In the genomic region with DNA sequence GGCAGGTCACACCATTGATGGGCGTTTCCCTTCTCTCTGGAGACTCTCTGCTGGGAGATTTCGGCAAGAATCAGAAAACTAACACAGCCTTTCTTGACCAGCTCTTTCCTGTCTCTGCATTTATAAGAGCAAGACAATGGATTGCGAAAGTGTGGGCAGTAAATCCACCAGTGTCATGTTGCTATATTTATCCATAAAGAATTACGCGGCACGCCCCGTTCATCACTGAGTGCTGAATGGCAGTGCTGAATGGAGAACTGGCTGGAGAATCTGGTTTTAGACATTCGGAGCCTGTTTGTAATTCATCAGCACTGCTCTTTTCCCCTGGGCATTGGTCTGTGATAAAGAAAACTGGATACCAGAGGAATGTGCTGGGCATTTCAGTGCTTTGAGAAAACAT, we compare ENCODE assay signal across 10 cellular contexts. TPM values are rescaled to one million over a fixed set of nuclear protein-coding genes. Genes with fewer than 3 reads are reported as not detected.
A peak's percentile ranks its signal among the peaks of the same experiment; 100 is the strongest.
DNase-seq lines count a peak whose midpoint lies in the region; ATAC-seq and TF ChIP-seq lines count a peak whose summit lies in the region.
"Had no signal": no experiment of that assay in that cellular context is flagged by ENCODE, and none has a peak within 500 bp of the region (broad histone marks: within the 10 kb centered on the region; RNA-seq: fewer than 3 reads in every experiment).

No MANE protein-coding gene starts in this region.

- H3K27ac Mint-ChIP-seq in GM23338 = no peak overlapping the region
- H3K27ac Mint-ChIP-seq: activated naive CD4-positive, alpha-beta T cell treated with anti-CD3 and anti-CD28 coated beads, Interleukin-2, amount 50 U/mL, for 24 hours; natural killer cell had no signal

- no TSS peak for BruUV-seq in A673 (replicated peaks; lab: Mats Ljungman, UMichigan)

- peaks cover 31% of the 10 kb centered on the region for H3K27me3 Mint-ChIP-seq in GM23338 (ENCODE audit: insufficient read depth, low read depth, poor library complexity)

- peaks cover 12% of the 10 kb centered on the region; the same call in 2 of the 3 replicates for H3K4me1 Mint-ChIP-seq in GM23338

- CTCF ChIA-PET in A673 (lab: Charles Lee) = interaction anchor here (0.6 to 2.9 kb wide), 8 partner anchors 8 to 275 kb away, joined by 3 to 41 read pairs (median 4); no protein-coding TSS in a partner anchor

- H3K27ac ChIP-seq in A673 (ENCODE audit: low read depth, low read length, poor library complexity, severe bottlenecking) (no peak overlapping the region), right cardiac atrium (ENCODE audit: low read length) (peak overlapping the region; percentile 59), GM23338 (ENCODE audit: low read depth) (no peak overlapping the region)

- H3K36me3 ChIP-seq in A673 (ENCODE audit: insufficient read depth, low read length, poor library complexity, severe bottlenecking) (no peaks in the 10 kb centered on the region), GM23338 (ENCODE audit: insufficient read depth) (no peaks in the 10 kb centered on the region)

- H3K4me3 ChIP-seq in A673 (ENCODE audit: low read depth, low read length, poor library complexity, severe bottlenecking) (no peak overlapping the region), right cardiac atrium (ENCODE audit: low read length) (no peak overlapping the region), GM23338 (no peak overlapping the region)

- H3K9me3 ChIP-seq in A673 (ENCODE audit: low read depth, low read length, poor library complexity, severe bottlenecking) (no peaks in the 10 kb centered on the region), right cardiac atrium (ENCODE audit: control insufficient read depth, low read length) (no peaks in the 10 kb centered on the region)

- H3K4me3 Mint-ChIP-seq in GM23338 = no peak overlapping the region
- H3K4me3 Mint-ChIP-seq: activated naive CD4-positive, alpha-beta T cell treated with anti-CD3 and anti-CD28 coated beads, Interleukin-2, amount 50 U/mL, for 24 hours; natural killer cell had no signal

- 16% methylated on average over 8 of the region's 8 CpGs for WGBS in right cardiac atrium

- H3K4me1 ChIP-seq in A673 (ENCODE audit: insufficient read depth, low read length, poor library complexity, severe bottlenecking) = no peaks in the 10 kb centered on the region
- peaks cover 6% of the 10 kb centered on the region for H3K4me1 ChIP-seq in right cardiac atrium (ENCODE audit: control insufficient read depth, insufficient read depth, low read length)
- H3K4me1 ChIP-seq in GM23338 (ENCODE audit: insufficient read depth) = peaks cover 7% of the 10 kb centered on the region

- 0 out of 2 replicates have a peak, but pooled peaks cover 3% of the 10 kb centered on the region for H3F3A ChIP-seq in GM23338 (replicated peaks; ENCODE audit: low read depth)

- intact Hi-C loops in A673 (cut with micrococcal nuclease; ENCODE audit: unreplicated experiment) = loop anchor here (10.0 kb wide), 1 partner anchor 112 kb away; no protein-coding TSS in a partner anchor
- intact Hi-C loops in right cardiac atrium (cut with DNase I) = loop anchor here (2.0 to 10.0 kb wide), 8 partner anchors 142 to 322 kb away; no protein-coding TSS in a partner anchor

- H3K27me3 ChIP-seq in A673 (replicated peaks; ENCODE audit: insufficient read depth, low read depth, low read length, poor library complexity) (peaks cover 39% of the 10 kb centered on the region), right cardiac atrium (ENCODE audit: control insufficient read depth, insufficient read depth) (no peaks in the 10 kb centered on the region), GM23338 (ENCODE audit: insufficient read depth) (peaks cover 45% of the 10 kb centered on the region)

- H3K36me3 Mint-ChIP-seq in GM23338 (ENCODE audit: low read depth) = no peaks in the 10 kb centered on the region
- H3K36me3 Mint-ChIP-seq: activated naive CD4-positive, alpha-beta T cell treated with anti-CD3 and anti-CD28 coated beads, Interleukin-2, amount 50 U/mL, for 24 hours; natural killer cell had no signal

- DNase-seq in A673 (ENCODE audit: low spot score) (peak; percentile 40), HS-27A (ENCODE audit: low read depth) (peak; percentile 74), amniotic epithelial cell (ENCODE audit: low read depth) (peak; percentile 87), right cardiac atrium (peak; percentile 58 to 82 (median 58)), NCI-H82 (lab: John Stamatoyannopoulos, UW) (no peak), GM23338 (ENCODE audit: low spot score) (no peak), NCI-H2107 (lab: John Stamatoyannopoulos, UW) (no peak)

- H3K4me2 ChIP-seq in GM23338 = no peak overlapping the region

- H4K20me1 ChIP-seq in GM23338 (replicated peaks; ENCODE audit: insufficient read depth) = 0 out of 2 replicates have a peak, but pooled peaks cover 3% of the 10 kb centered on the region

- H3K9me2 ChIP-seq in GM23338 (ENCODE audit: insufficient read depth) = no peaks in the 10 kb centered on the region

- no peak for TF ChIP-seq CTCF in A673 (conservative IDR thresholded peaks at IDR 0.05; ENCODE audit: low read depth, low read length)
- TF ChIP-seq CTCF in GM23338 (conservative IDR thresholded peaks at IDR 0.05; ENCODE audit: low read depth in 2 of 2) = no peak

- POLR2A ChIA-PET in A673 (lab: Charles Lee; ENCODE audit: low non-redundant PET) = no interaction called here

- no peak overlapping the region for H2AFZ ChIP-seq in GM23338

- H3K9me3 Mint-ChIP-seq in GM23338 = no peaks in the 10 kb centered on the region
- H3K9me3 Mint-ChIP-seq: activated naive CD4-positive, alpha-beta T cell treated with anti-CD3 and anti-CD28 coated beads, Interleukin-2, amount 50 U/mL, for 24 hours; natural killer cell had no signal

- no peaks in the 10 kb centered on the region for H3K79me2 ChIP-seq in GM23338 (replicated peaks; ENCODE audit: insufficient read depth)

- peak; percentile 64 to 67 for ATAC-seq in right cardiac atrium
- ATAC-seq in GM23338 = no peak
- ATAC-seq in GM21526 (IDR thresholded peaks at IDR 0.05; ENCODE audit: low FRiP score, unreplicated experiment) = no peak

TF ChIP-seq in GM23338, 12 proteins besides CTCF, POLR2A, EP300 and RAD21 (continues in another document):
- no peak for TF ChIP-seq ZNF331 (CRISPR knock-in tag; IDR thresholded peaks at IDR 0.05; ENCODE audit: low read depth)
- TF ChIP-seq, protein P1, sequence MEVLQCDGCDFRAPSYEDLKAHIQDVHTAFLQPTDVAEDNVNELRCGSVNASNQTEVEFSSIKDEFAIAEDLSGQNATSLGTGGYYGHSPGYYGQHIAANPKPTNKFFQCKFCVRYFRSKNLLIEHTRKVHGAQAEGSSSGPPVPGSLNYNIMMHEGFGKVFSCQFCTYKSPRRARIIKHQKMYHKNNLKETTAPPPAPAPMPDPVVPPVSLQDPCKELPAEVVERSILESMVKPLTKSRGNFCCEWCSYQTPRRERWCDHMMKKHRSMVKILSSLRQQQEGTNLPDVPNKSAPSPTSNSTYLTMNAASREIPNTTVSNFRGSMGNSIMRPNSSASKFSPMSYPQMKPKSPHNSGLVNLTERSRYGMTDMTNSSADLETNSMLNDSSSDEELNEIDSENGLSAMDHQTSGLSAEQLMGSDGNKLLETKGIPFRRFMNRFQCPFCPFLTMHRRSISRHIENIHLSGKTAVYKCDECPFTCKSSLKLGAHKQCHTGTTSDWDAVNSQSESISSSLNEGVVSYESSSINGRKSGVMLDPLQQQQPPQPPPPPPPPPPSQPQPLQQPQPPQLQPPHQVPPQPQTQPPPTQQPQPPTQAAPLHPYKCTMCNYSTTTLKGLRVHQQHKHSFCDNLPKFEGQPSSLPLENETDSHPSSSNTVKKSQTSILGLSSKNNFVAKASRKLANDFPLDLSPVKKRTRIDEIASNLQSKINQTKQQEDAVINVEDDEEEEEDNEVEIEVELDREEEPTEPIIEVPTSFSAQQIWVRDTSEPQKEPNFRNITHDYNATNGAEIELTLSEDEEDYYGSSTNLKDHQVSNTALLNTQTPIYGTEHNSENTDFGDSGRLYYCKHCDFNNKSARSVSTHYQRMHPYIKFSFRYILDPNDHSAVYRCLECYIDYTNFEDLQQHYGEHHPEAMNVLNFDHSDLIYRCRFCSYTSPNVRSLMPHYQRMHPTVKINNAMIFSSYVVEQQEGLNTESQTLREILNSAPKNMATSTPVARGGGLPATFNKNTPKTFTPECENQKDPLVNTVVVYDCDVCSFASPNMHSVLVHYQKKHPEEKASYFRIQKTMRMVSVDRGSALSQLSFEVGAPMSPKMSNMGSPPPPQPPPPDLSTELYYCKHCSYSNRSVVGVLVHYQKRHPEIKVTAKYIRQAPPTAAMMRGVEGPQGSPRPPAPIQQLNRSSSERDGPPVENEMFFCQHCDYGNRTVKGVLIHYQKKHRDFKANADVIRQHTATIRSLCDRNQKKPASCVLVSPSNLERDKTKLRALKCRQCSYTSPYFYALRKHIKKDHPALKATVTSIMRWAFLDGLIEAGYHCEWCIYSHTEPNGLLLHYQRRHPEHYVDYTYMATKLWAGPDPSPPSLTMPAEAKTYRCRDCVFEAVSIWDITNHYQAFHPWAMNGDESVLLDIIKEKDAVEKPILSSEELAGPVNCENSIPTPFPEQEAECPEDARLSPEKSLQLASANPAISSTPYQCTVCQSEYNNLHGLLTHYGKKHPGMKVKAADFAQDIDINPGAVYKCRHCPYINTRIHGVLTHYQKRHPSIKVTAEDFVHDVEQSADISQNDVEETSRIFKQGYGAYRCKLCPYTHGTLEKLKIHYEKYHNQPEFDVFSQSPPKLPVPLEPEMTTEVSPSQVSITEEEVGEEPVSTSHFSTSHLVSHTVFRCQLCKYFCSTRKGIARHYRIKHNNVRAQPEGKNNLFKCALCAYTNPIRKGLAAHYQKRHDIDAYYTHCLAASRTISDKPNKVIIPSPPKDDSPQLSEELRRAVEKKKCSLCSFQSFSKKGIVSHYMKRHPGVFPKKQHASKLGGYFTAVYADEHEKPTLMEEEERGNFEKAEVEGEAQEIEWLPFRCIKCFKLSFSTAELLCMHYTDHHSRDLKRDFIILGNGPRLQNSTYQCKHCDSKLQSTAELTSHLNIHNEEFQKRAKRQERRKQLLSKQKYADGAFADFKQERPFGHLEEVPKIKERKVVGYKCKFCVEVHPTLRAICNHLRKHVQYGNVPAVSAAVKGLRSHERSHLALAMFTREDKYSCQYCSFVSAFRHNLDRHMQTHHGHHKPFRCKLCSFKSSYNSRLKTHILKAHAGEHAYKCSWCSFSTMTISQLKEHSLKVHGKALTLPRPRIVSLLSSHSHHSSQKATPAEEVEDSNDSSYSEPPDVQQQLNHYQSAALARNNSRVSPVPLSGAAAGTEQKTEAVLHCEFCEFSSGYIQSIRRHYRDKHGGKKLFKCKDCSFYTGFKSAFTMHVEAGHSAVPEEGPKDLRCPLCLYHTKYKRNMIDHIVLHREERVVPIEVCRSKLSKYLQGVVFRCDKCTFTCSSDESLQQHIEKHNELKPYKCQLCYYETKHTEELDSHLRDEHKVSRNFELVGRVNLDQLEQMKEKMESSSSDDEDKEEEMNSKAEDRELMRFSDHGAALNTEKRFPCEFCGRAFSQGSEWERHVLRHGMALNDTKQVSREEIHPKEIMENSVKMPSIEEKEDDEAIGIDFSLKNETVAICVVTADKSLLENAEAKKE (CRISPR knock-in tag; IDR thresholded peaks at IDR 0.05) = no peak

RNA-seq across cellular contexts. Expression of gene CEMIP, which starts 2.0 kb away (rescaled TPM):
- not detected in 2 replicates for total RNA-seq in A673 (2021)
- 1 to 10 TPM; 1.1 to 3.9 (median 2.7) TPM for total RNA-seq in right cardiac atrium
- 0.23 TPM for polyA plus RNA-seq in right cardiac atrium
- total RNA-seq in GM23338 (2014; rRNA removed; shearing (Covaris generic)) = 2.1 and 4.1 TPM in 2 replicates
- 0.27 and 0.33 TPM in 2 replicates for polyA plus RNA-seq in GM23338 (2016; fragmentation: Nextera tagmentation; extraction: Ambion mirVana)

Comparison
In these comparisons a context has a peak if more than half of its experiments do, and no peak if none do; other contexts are left out.
1. DNase-seq: peak in A673 (single experiment), HS-27A (single experiment), amniotic epithelial cell (single experiment) and right cardiac atrium (3 of 3); none in NCI-H82 (single experiment), GM23338 (single experiment) and NCI-H2107 (single experiment).
2. ATAC-seq: peak in right cardiac atrium (2 of 2); none in GM23338 (single experiment) and GM21526 (single experiment).